In the genomic region with DNA sequence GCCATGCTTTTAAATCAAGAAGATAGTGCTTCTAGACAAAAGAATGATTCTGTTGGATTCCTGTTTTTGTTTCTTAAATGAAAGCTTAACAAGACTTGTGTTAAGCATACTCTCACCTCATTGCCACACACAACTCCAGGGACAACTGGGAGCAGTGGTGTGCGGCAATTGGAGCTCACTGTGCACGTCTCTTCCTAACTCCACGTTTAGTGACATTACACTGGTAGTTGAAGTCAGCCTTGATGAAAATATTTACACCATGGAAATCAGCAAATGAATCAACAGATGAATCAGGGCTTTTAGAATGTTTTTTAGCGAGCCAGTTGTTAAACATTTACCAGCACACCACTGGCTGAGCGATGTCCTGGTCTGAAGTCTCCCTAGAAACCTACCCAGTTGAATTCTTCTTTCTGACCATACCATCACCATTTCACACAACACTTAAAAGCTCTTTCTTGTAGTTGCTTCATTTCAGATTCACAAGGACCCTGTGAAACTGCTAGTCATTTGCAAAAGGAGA, we compare ENCODE assay signal across 1 cellular context.
TF ChIP-seq lines count a peak whose summit lies in the region.

No MANE protein-coding gene starts in this region.

TF ChIP-seq in HepG2, 621 proteins besides CTCF, POLR2A, EP300 and RAD21:
- TF ChIP-seq, protein P1, sequence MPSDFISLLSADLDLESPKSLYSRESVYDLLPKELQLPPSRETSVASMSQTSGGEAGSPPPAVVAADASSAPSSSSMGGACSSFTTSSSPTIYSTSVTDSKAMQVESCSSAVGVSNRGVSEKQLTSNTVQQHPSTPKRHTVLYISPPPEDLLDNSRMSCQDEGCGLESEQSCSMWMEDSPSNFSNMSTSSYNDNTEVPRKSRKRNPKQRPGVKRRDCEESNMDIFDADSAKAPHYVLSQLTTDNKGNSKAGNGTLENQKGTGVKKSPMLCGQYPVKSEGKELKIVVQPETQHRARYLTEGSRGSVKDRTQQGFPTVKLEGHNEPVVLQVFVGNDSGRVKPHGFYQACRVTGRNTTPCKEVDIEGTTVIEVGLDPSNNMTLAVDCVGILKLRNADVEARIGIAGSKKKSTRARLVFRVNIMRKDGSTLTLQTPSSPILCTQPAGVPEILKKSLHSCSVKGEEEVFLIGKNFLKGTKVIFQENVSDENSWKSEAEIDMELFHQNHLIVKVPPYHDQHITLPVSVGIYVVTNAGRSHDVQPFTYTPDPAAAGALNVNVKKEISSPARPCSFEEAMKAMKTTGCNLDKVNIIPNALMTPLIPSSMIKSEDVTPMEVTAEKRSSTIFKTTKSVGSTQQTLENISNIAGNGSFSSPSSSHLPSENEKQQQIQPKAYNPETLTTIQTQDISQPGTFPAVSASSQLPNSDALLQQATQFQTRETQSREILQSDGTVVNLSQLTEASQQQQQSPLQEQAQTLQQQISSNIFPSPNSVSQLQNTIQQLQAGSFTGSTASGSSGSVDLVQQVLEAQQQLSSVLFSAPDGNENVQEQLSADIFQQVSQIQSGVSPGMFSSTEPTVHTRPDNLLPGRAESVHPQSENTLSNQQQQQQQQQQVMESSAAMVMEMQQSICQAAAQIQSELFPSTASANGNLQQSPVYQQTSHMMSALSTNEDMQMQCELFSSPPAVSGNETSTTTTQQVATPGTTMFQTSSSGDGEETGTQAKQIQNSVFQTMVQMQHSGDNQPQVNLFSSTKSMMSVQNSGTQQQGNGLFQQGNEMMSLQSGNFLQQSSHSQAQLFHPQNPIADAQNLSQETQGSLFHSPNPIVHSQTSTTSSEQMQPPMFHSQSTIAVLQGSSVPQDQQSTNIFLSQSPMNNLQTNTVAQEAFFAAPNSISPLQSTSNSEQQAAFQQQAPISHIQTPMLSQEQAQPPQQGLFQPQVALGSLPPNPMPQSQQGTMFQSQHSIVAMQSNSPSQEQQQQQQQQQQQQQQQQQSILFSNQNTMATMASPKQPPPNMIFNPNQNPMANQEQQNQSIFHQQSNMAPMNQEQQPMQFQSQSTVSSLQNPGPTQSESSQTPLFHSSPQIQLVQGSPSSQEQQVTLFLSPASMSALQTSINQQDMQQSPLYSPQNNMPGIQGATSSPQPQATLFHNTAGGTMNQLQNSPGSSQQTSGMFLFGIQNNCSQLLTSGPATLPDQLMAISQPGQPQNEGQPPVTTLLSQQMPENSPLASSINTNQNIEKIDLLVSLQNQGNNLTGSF (CRISPR knock-in tag; IDR thresholded peaks at IDR 0.05), result no peak
- no peak for TF ChIP-seq HNRNPH1 (optimal IDR thresholded peaks at IDR 0.05; ENCODE audit: low read depth, low read length)
